20 cellular contexts compared by ENCODE assay signal in genomic region chr11:25899761-25900160, GRCh38.
A peak's percentile ranks its signal among the peaks of the same experiment; 100 is the strongest.
DNase-seq lines count a peak whose midpoint lies in the region; TF ChIP-seq lines count a peak whose summit lies in the region.
"Had no signal": no experiment of that assay in that cellular context is flagged by ENCODE, and none has a peak within 500 bp of the region (broad histone marks: within the 10 kb centered on the region; RNA-seq: fewer than 3 reads in every experiment).

No MANE protein-coding gene starts in this region.

- no peaks in the 10 kb centered on the region for H3K4me1 Mint-ChIP-seq in glutamatergic neuron (ENCODE audit: low read depth, unreplicated experiment)
- H3K4me1 Mint-ChIP-seq: CD4-positive, alpha-beta memory T cell had no signal

- H3K9me3 Mint-ChIP-seq in glutamatergic neuron (ENCODE audit: unreplicated experiment), result no peaks in the 10 kb centered on the region

- no peak overlapping the region for H3K27ac Mint-ChIP-seq in glutamatergic neuron (ENCODE audit: unreplicated experiment)
- H3K27ac Mint-ChIP-seq: CD4-positive, alpha-beta memory T cell had no signal

- no peak overlapping the region for H3K4me3 Mint-ChIP-seq in glutamatergic neuron (ENCODE audit: unreplicated experiment)
- H3K4me3 Mint-ChIP-seq: CD4-positive, alpha-beta memory T cell had no signal

- no peaks in the 10 kb centered on the region for H3K27me3 Mint-ChIP-seq in glutamatergic neuron (ENCODE audit: unreplicated experiment)
- H3K27me3 Mint-ChIP-seq: CD4-positive, alpha-beta memory T cell had no signal

- no peaks in the 10 kb centered on the region for H3K36me3 Mint-ChIP-seq in glutamatergic neuron (ENCODE audit: unreplicated experiment)
- H3K36me3 Mint-ChIP-seq: CD4-positive, alpha-beta memory T cell had no signal

- in situ Hi-C loops in SK-MEL-5 (cut with HindIII; ENCODE audit: low pct_unique_long_range_greater_than_20kb, low sequenced_read_pairs), result no loop called here

- TF ChIP-seq CTCF in glutamatergic neuron (IDR thresholded peaks at IDR 0.05; ENCODE audit: partially characterized antibody, unreplicated experiment), result no peak

- DNase-seq in COLO829 (ENCODE audit: low spot score) (peak; percentile 50), SK-MEL-5 (ENCODE audit: low read depth, low spot score) (peak; percentile 60), glutamatergic neuron (peak; percentile 14), retina (peak; percentile 4), HK-2 (ENCODE audit: unreplicated experiment) (no peak), OCI-M2 (lab: John Stamatoyannopoulos, UW; ENCODE audit: unreplicated experiment) (no peak), SHP77 treated with DMSO at 0.1 percent for 48 hours (lab: John Stamatoyannopoulos, UW) (no peak), NCI-H774 (lab: John Stamatoyannopoulos, UW) (no peak)
- DNase-seq: 8988T; ACHN; AML-193; C1 segment of cervical spinal cord; Caco-2; CD4-positive, alpha-beta memory T cell; DMS153; DND-41; GDM1; GM23248; H7; HCEC 1CT had no signal

Comparison
In these comparisons a context has a peak if more than half of its experiments do, and no peak if none do; other contexts are left out.
1. DNase-seq: peak in COLO829 (single experiment), SK-MEL-5 (single experiment), glutamatergic neuron (single experiment) and retina (single experiment); none in HK-2 (single experiment), OCI-M2 (single experiment), SHP77 treated with DMSO at 0.1 percent for 48 hours (single experiment) and NCI-H774 (single experiment).